29 cellular contexts compared by ENCODE assay signal in genomic region chr17:74086992-74087391, GRCh38.
DNase-seq lines count a peak whose midpoint lies in the region; FAIRE-seq and TF ChIP-seq lines count a peak whose summit lies in the region.
"Had no signal": no experiment of that assay in that cellular context is flagged by ENCODE, and none has a peak within 500 bp of the region (broad histone marks: within the 10 kb centered on the region; RNA-seq: fewer than 3 reads in every experiment).

No MANE protein-coding gene starts in this region.

- H3K4me3 ChIP-seq in neuronal stem cell (ENCODE audit: low read length in 2 of 2) = no peak overlapping the region
- no peak overlapping the region for H3K4me3 ChIP-seq in right atrium auricular region
- H3K4me3 ChIP-seq: BLaER1, GM12878 had no signal

- no peak overlapping the region for H3K4ac ChIP-seq in neuronal stem cell (ENCODE audit: low read length)

- H2BK120ac ChIP-seq in neuronal stem cell (ENCODE audit: low read depth, low read length) = no peak overlapping the region

- H3K27me3 ChIP-seq in neuronal stem cell (ENCODE audit: control insufficient read depth in 3 of 3, insufficient read depth in 3 of 3, low read depth in 1 of 3, low read length in 3 of 3) (peaks cover 0 to 14% (median 0%) of the 10 kb centered on the region in 3 experiments), right atrium auricular region (no peaks in the 10 kb centered on the region)
- H3K27me3 ChIP-seq: BE2C, BLaER1 had no signal

- no peak overlapping the region for H2AFZ ChIP-seq in neuronal stem cell (ENCODE audit: low read length)

- H3K79me1 ChIP-seq in neuronal stem cell (ENCODE audit: low read depth, low read length) = no peaks in the 10 kb centered on the region

- H3K9me3 Mint-ChIP-seq in brain = peaks cover 8 to 24% (median 10%) of the 10 kb centered on the region in 5 experiments

- H3K27me3 Mint-ChIP-seq in brain = no peaks in the 10 kb centered on the region

- no peak overlapping the region for H2BK12ac ChIP-seq in neuronal stem cell (ENCODE audit: low read length)

- H3K18ac ChIP-seq in neuronal stem cell (ENCODE audit: low read length) = peak overlapping the region; percentile 51

- H3K4me2 ChIP-seq in neuronal stem cell (ENCODE audit: insufficient read depth, low read length, poor library complexity, severe bottlenecking) = no peak overlapping the region
- H3K4me2 ChIP-seq: BLaER1 had no signal

- H3K27ac ChIP-seq in neuronal stem cell (replicated peaks; ENCODE audit: low read length) = no peak overlapping the region
- no peak overlapping the region for H3K27ac ChIP-seq in RWPE1
- H3K27ac ChIP-seq in right atrium auricular region = no peak overlapping the region
- H3K27ac ChIP-seq: BLaER1 had no signal

- H2BK5ac ChIP-seq in neuronal stem cell (ENCODE audit: low read length) = no peak overlapping the region

- TF ChIP-seq CTCF in D721Med (IDR thresholded peaks at IDR 0.05; ENCODE audit: insufficient read depth, missing control alignments) (peak; percentile 4), brain (conservative IDR thresholded peaks at IDR 0.05) (no peak), RWPE1 (conservative IDR thresholded peaks at IDR 0.05; ENCODE audit: low read depth) (no peak), right atrium auricular region (IDR thresholded peaks at IDR 0.05) (no peak)

- POLR2A ChIA-PET in RWPE1 (lab: Yijun Ruan, JAX; ENCODE audit: low non-redundant PET) = no interaction called here

- H3K36me3 Mint-ChIP-seq in brain = no peaks in the 10 kb centered on the region
- H3K36me3 Mint-ChIP-seq: CD14-positive monocyte; CD4-positive, CD25-positive, alpha-beta regulatory T cell had no signal

- no peak overlapping the region for H3K4me3 Mint-ChIP-seq in brain
- H3K4me3 Mint-ChIP-seq: CD14-positive monocyte; CD4-positive, alpha-beta memory T cell; CD4-positive, CD25-positive, alpha-beta regulatory T cell; CD8-positive, alpha-beta memory T cell had no signal

- no peak overlapping the region for H3K23ac ChIP-seq in neuronal stem cell (ENCODE audit: low read depth, low read length, poor library complexity)

- peaks cover 0 to 2% of the 10 kb centered on the region in 2 donors for H3K9me3 ChIP-seq in neuronal stem cell (replicated peaks in 1 of 2; ENCODE audit: control insufficient read depth in 2 of 2, insufficient read depth in 1 of 2, low read depth in 1 of 2, low read length in 2 of 2)
- peaks cover 0 to 14% of the 10 kb centered on the region in 2 donors for H3K9me3 ChIP-seq in right atrium auricular region
- H3K9me3 ChIP-seq: BE2C, BLaER1 had no signal

- H3K14ac ChIP-seq in neuronal stem cell (ENCODE audit: low read length) = no peak overlapping the region

- H3K27ac Mint-ChIP-seq in brain = peak overlapping the region in 3 of 5 experiments; percentile 41 to 61 (median 56)
- H3K27ac Mint-ChIP-seq: CD14-positive monocyte; CD4-positive, alpha-beta memory T cell; CD4-positive, CD25-positive, alpha-beta regulatory T cell; CD8-positive, alpha-beta memory T cell had no signal

- H3K4me1 Mint-ChIP-seq in brain = peaks cover 57% of the 10 kb centered on the region
- H3K4me1 Mint-ChIP-seq: CD14-positive monocyte; CD4-positive, alpha-beta memory T cell; CD4-positive, CD25-positive, alpha-beta regulatory T cell; CD8-positive, alpha-beta memory T cell had no signal

- H3K36me3 ChIP-seq in neuronal stem cell (replicated peaks in 1 of 2; ENCODE audit: control insufficient read depth in 2 of 2, insufficient read depth in 2 of 2, low read length in 2 of 2) (no peaks in the 10 kb centered on the region), right atrium auricular region (no peaks in the 10 kb centered on the region)
- H3K36me3 ChIP-seq: BE2C, BLaER1 had no signal

- no peaks in the 10 kb centered on the region for H3K4me1 ChIP-seq in neuronal stem cell (ENCODE audit: control insufficient read depth in 2 of 2, insufficient read depth in 1 of 2, low read depth in 1 of 2, low read length in 2 of 2)
- H3K4me1 ChIP-seq in right atrium auricular region = no peaks in the 10 kb centered on the region
- H3K4me1 ChIP-seq: BE2C, BLaER1 had no signal

- no peak overlapping the region for H4K8ac ChIP-seq in neuronal stem cell (ENCODE audit: low read depth, low read length)

- CTCF ChIA-PET in RWPE1 (lab: Yijun Ruan, JAX) = no interaction called here

- DNase-seq in D721Med (ENCODE audit: insufficient read length, low spot score) (peak; percentile 55), NCI-H82 treated with DMSO at 0.1 percent for 48 hours (lab: John Stamatoyannopoulos, UW; ENCODE audit: unreplicated experiment) (peak; percentile 83), neuronal stem cell (ENCODE audit: low spot score) (no peak), HuH-7.5 (ENCODE audit: low spot score) (no peak), RWPE1 (ENCODE audit: low spot score) (no peak), right atrium auricular region (ENCODE audit: low spot score) (no peak)
- DNase-seq in stimulated activated naive CD4-positive, alpha-beta T cell treated with Interleukin-2 at 50 U/mL for 16 hours (lab: John Stamatoyannopoulos, UW) = no peak
- DNase-seq: 8988T; ACHN; BE2C; C1 segment of cervical spinal cord; CD4-positive, alpha-beta memory T cell; CD4-positive, CD25-positive, alpha-beta regulatory T cell; CD8-positive, alpha-beta memory T cell; COR-L47; DMS 273 treated with DMSO at 0.1 percent for 48 hours; DMS153; DMS53; DMS79; DND-41; EL; GDM1 had no signal

- no peak overlapping the region for H4K91ac ChIP-seq in neuronal stem cell (ENCODE audit: low read depth, low read length, poor library complexity)

- no peak overlapping the region for H2AK5ac ChIP-seq in neuronal stem cell (ENCODE audit: low read depth, low read length)

- peak overlapping the region; percentile 61 for H3K9ac ChIP-seq in neuronal stem cell (ENCODE audit: low read depth, low read length, poor library complexity)
- H3K9ac ChIP-seq: BLaER1 had no signal

- FAIRE-seq in D721Med (lab: Jason Lieb, UNC) = peak; percentile 58
- FAIRE-seq: A204.1, GM12878, GM12892, GM18507 had no signal

- WGBS in neuronal stem cell (ENCODE audit: extremely low coverage in 2 of 2, insufficient read length in 2 of 2, insufficient replicate concordance in 1 of 2), 2 donors = no CpG with 5 or more reads among the region's 6 CpGs

- no peak overlapping the region for H2BK15ac ChIP-seq in neuronal stem cell (ENCODE audit: low read length)

Comparison
In these comparisons a context has a peak if more than half of its experiments do, and no peak if none do; other contexts are left out.
1. DNase-seq: peak in D721Med (single experiment) and NCI-H82 treated with DMSO at 0.1 percent for 48 hours (single experiment); none in neuronal stem cell (single experiment), HuH-7.5 (single experiment), RWPE1 (single experiment), stimulated activated naive CD4-positive, alpha-beta T cell treated with Interleukin-2 at 50 U/mL for 16 hours (single experiment) and right atrium auricular region (single experiment).